ENCODE assay signal across 18 cellular contexts in genomic region chr1:169858467-169858866, GRCh38. TPM values are rescaled to one million over a fixed set of nuclear protein-coding genes. Genes with fewer than 3 reads are reported as not detected.
DNase-seq lines count a peak whose midpoint lies in the region; TF ChIP-seq lines count a peak whose summit lies in the region.
"Had no signal": no experiment of that assay in that cellular context is flagged by ENCODE, and none has a peak within 500 bp of the region (broad histone marks: within the 10 kb centered on the region; RNA-seq: fewer than 3 reads in every experiment).

No MANE protein-coding gene starts in this region.

- no peaks in the 10 kb centered on the region for H3K27me3 ChIP-seq in adipocyte (replicated peaks; ENCODE audit: control insufficient read depth, insufficient read depth, low read length)
- H3K27me3 ChIP-seq: breast epithelium, testis had no signal

- H3K4me3 ChIP-seq in LNCaP clone FGC (ENCODE audit: low read depth, low read length) (no peak overlapping the region), adipocyte (ENCODE audit: low read length) (no peak overlapping the region), fibroblast of villous mesenchyme (ENCODE audit: low read depth, low read length) (no peak overlapping the region)
- H3K4me3 ChIP-seq: breast epithelium, SK-N-MC, testis had no signal

- no peak overlapping the region for H3K9ac ChIP-seq in adipocyte (ENCODE audit: low read length)

- no peaks in the 10 kb centered on the region for H3K4me1 ChIP-seq in adipocyte (ENCODE audit: control insufficient read depth, insufficient read depth, low read length)
- H3K4me1 ChIP-seq: breast epithelium, testis had no signal

- H3K36me3 ChIP-seq in adipocyte (ENCODE audit: control insufficient read depth, insufficient read depth, low read length, severe bottlenecking) = peaks cover 100% of the 10 kb centered on the region

- DNase-seq in Daoy (ENCODE audit: low read depth) (peak; percentile 15), LNCaP clone FGC (ENCODE audit: low read depth) (peak; percentile 56), adipocyte (ENCODE audit: low read depth) (peak; percentile 22), fibroblast of villous mesenchyme (ENCODE audit: low read depth) (peak; percentile 74), GM20000 (ENCODE audit: low spot score) (no peak), T-helper 9 cell (no peak), G401 (ENCODE audit: low spot score) (no peak)
- no peak for DNase-seq in activated CD8-positive, alpha-beta memory T cell treated with anti-CD3 and anti-CD28 coated beads, Interleukin-2, amount 50 U/mL, for 48 hours
- DNase-seq: activated CD4-positive, alpha-beta T cell treated with anti-CD3 and anti-CD28 coated beads for 4 hours; activated naive CD8-positive, alpha-beta T cell treated with anti-CD3 and anti-CD28 coated beads, Interleukin-2, amount 10 ng/mL, durations not matched to agents 7 days and 5 days; CD4-positive, CD25-positive, alpha-beta regulatory T cell; Karpas-422; NCI-H1436; NCI-H774; occipital lobe; testis had no signal

- H3K9me3 ChIP-seq in adipocyte (ENCODE audit: control insufficient read depth, low read length) = no peaks in the 10 kb centered on the region
- H3K9me3 ChIP-seq: breast epithelium, testis had no signal

- TF ChIP-seq CTCF in LNCaP clone FGC (IDR thresholded peaks at IDR 0.05; ENCODE audit: control insufficient read depth, extremely low read depth, insufficient read depth) = no peak
- no peak for TF ChIP-seq CTCF in fibroblast of villous mesenchyme (IDR thresholded peaks at IDR 0.05; ENCODE audit: insufficient read depth, low read depth, low read length)
- no peak for TF ChIP-seq CTCF in GM20000 (IDR thresholded peaks at IDR 0.05; ENCODE audit: extremely low read depth, missing control alignments)

- in situ Hi-C loops in G401 (cut with HindIII; ENCODE audit: low sequenced_read_pairs) = no loop called here

RNA-seq across cellular contexts. Expression of gene SCYL3, which starts 35.2 kb away (rescaled TPM):
- total RNA-seq in Daoy (2014; rRNA removed; shearing (Covaris generic)) = 7.3 and 7.4 TPM in 2 replicates
- 8.4 and 10.4 TPM in 2 replicates for total RNA-seq in fibroblast of villous mesenchyme
- total RNA-seq in G401 (2014; rRNA removed; shearing (Covaris generic)) = 2.0 and 10.2 TPM in 2 replicates

Comparison
In these comparisons a context has a peak if more than half of its experiments do, and no peak if none do; other contexts are left out.
1. DNase-seq: peak in Daoy (single experiment), LNCaP clone FGC (single experiment), adipocyte (single experiment) and fibroblast of villous mesenchyme (single experiment); none in GM20000 (single experiment), activated CD8-positive, alpha-beta memory T cell treated with anti-CD3 and anti-CD28 coated beads, Interleukin-2, amount 50 U/mL, for 48 hours (single experiment), T-helper 9 cell (single experiment) and G401 (single experiment).